Comparison of ENCODE assay signal across 18 cellular contexts in genomic region chr1:205843031-205843859, GRCh38. TPM values are rescaled to one million over a fixed set of nuclear protein-coding genes. Genes with fewer than 3 reads are reported as not detected.
DNase-seq lines count a peak whose midpoint lies in the region; ATAC-seq, FAIRE-seq and TF ChIP-seq lines count a peak whose summit lies in the region.
"Had no signal": no experiment of that assay in that cellular context is flagged by ENCODE, and none has a peak within 500 bp of the region (broad histone marks: within the 10 kb centered on the region; RNA-seq: fewer than 3 reads in every experiment).

No MANE protein-coding gene starts in this region.

- ATAC-seq in HepG2 (no peak), pancreas (peak; percentile 77 to 91 (median 88)), GM18519 (IDR thresholded peaks at IDR 0.05; ENCODE audit: low FRiP score, unreplicated experiment) (no peak)
- ATAC-seq: A549, PC-3 had no signal

- H3K27me3 ChIP-seq in liver (ENCODE audit: control insufficient read depth in 4 of 4, insufficient read depth in 4 of 4, low read length in 3 of 4) = no peaks in the 10 kb centered on the region
- H3K27me3 ChIP-seq in HepG2 (ENCODE audit: control insufficient read depth in 1 of 2, insufficient read depth in 2 of 2, low read length in 2 of 2) = peaks cover 7 to 8% of the 10 kb centered on the region in 2 experiments; a peak in 3 of 5 replicates
- H3K27me3 ChIP-seq in pancreas = no peaks in the 10 kb centered on the region
- H3K27me3 ChIP-seq in spleen (replicated peaks in 1 of 7) = no peaks in the 10 kb centered on the region
- H3K27me3 ChIP-seq in Karpas-422 (ENCODE audit: low read length) = no peaks in the 10 kb centered on the region
- H3K27me3 ChIP-seq: SJSA1 had no signal

- POLR2A ChIA-PET in HepG2 (lab: Yijun Ruan, JAX) = no interaction called here

- no peak for TF ChIP-seq POLR2A in HepG2 (IDR thresholded peaks at IDR 0.05; ENCODE audit: insufficient read depth in 1 of 2, low read depth in 2 of 2, low read length in 2 of 2)
- TF ChIP-seq POLR2A in spleen (IDR thresholded peaks at IDR 0.05) = no peak

- H3K4me3 ChIP-seq in liver (ENCODE audit: low read depth in 1 of 3, low read length in 3 of 3) = no peak overlapping the region
- H3K4me3 ChIP-seq in HepG2 (replicated peaks in 1 of 3; ENCODE audit: insufficient read depth in 1 of 3, low read depth in 2 of 3, low read length in 3 of 3) = no peak overlapping the region
- no peak overlapping the region for H3K4me3 ChIP-seq in pancreas
- no peak overlapping the region for H3K4me3 ChIP-seq in spleen
- no peak overlapping the region for H3K4me3 ChIP-seq in Karpas-422 (ENCODE audit: low read length)
- H3K4me3 ChIP-seq: A549, SJSA1 had no signal

- H3K79me2 ChIP-seq in HepG2 (ENCODE audit: insufficient read depth, low read length) = no peaks in the 10 kb centered on the region
- H3K79me2 ChIP-seq in Karpas-422 (ENCODE audit: low read length) = no peaks in the 10 kb centered on the region

- H3K4me2 ChIP-seq in HepG2 (ENCODE audit: low read depth, low read length) (no peak overlapping the region), Karpas-422 (ENCODE audit: low read depth, low read length, poor library complexity, severe bottlenecking) (no peak overlapping the region)
- H3K4me2 ChIP-seq: A549 had no signal

- no peak for DNase-seq in HepG2 (ENCODE audit: low spot score)
- peak; percentile 33 for DNase-seq in cerebellar cortex (ENCODE audit: low spot score)
- peak in 4 of 6 donors; percentile 40 to 51 (median 46) for DNase-seq in pancreas
- no peak for DNase-seq in spleen
- DNase-seq in COLO829 (ENCODE audit: low spot score) = no peak
- no peak for DNase-seq in Karpas-422
- DNase-seq: Calu3, Kasumi-1, NCI-H1436 treated with DMSO at 0.1 percent for 48 hours, NCI-H2081, NCI-H2227 treated with DMSO at 0.1 percent for 48 hours, NCI-H526, PC-3 had no signal

- no peaks in the 10 kb centered on the region for H3K9me2 ChIP-seq in Karpas-422 (replicated peaks; ENCODE audit: insufficient read depth, low read length)

- FAIRE-seq in HepG2 (lab: Jason Lieb, UNC) (no peak), pancreas (lab: Jason Lieb, UNC) (no peak)
- FAIRE-seq: A549, H54 had no signal

- CTCF ChIA-PET in HepG2 (lab: Yijun Ruan, JAX; ENCODE audit: low intra/inter-chr PET ratio, low total read pairs) = no interaction called here

- WGBS in liver = 49% methylated on average over 3 of the region's 3 CpGs
- WGBS in HepG2 (ENCODE audit: low lambda C conversion rate) = 58% methylated on average over 3 of the region's 3 CpGs
- WGBS in pancreas, 2 donors = 39 to 40% methylated on average over 3 of the region's 3 CpGs
- 88 to 97% (median 93%) methylated on average over 3 of the region's 3 CpGs for WGBS in spleen, 5 donors

- peaks cover 0 to 16% (median 10%) of the 10 kb centered on the region in 4 donors for H3K4me1 ChIP-seq in liver (ENCODE audit: control insufficient read depth in 4 of 4, insufficient read depth in 4 of 4, low read length in 3 of 4)
- no peaks in the 10 kb centered on the region for H3K4me1 ChIP-seq in HepG2 (ENCODE audit: insufficient read depth, low read length)
- peaks cover 8 to 20% (median 13%) of the 10 kb centered on the region in 3 donors for H3K4me1 ChIP-seq in pancreas
- peaks cover 0 to 7% (median 0%) of the 10 kb centered on the region in 6 donors for H3K4me1 ChIP-seq in spleen
- no peaks in the 10 kb centered on the region for H3K4me1 ChIP-seq in Karpas-422 (ENCODE audit: low read length)

- no peaks in the 10 kb centered on the region for H3K36me3 ChIP-seq in liver (ENCODE audit: control insufficient read depth in 4 of 4, insufficient read depth in 3 of 4, low read depth in 1 of 4, low read length in 3 of 4)
- no peaks in the 10 kb centered on the region for H3K36me3 ChIP-seq in HepG2 (replicated peaks in 1 of 2; ENCODE audit: control insufficient read depth in 1 of 2, insufficient read depth in 2 of 2, low read length in 2 of 2)
- H3K36me3 ChIP-seq in pancreas = no peaks in the 10 kb centered on the region
- H3K36me3 ChIP-seq in spleen = no peaks in the 10 kb centered on the region
- H3K36me3 ChIP-seq in Karpas-422 (ENCODE audit: insufficient read depth, low read length) = no peaks in the 10 kb centered on the region
- H3K36me3 ChIP-seq: SJSA1 had no signal

- H3K9me3 ChIP-seq in liver (ENCODE audit: control insufficient read depth in 4 of 4, low read length in 3 of 4) (no peaks in the 10 kb centered on the region), HepG2 (ENCODE audit: low read length) (no peaks in the 10 kb centered on the region), pancreas (no peaks in the 10 kb centered on the region), spleen (no peaks in the 10 kb centered on the region), Karpas-422 (ENCODE audit: low read length) (no peaks in the 10 kb centered on the region)
- H3K9me3 ChIP-seq: A549, SJSA1 had no signal

- in situ Hi-C loops in HepG2 (cut with HindIII; ENCODE audit: extremely low pct_ligation_motif_present, low pct_unique_long_range_greater_than_20kb) = no loop called here

- BruUV-seq in HepG2 (replicated peaks; lab: Mats Ljungman, UMichigan) = no TSS peak

- intact Hi-C loops in HepG2 (cut with micrococcal nuclease; ENCODE audit: unreplicated experiment) = no loop called here
- intact Hi-C loops in pancreas (cut with DNase I) = no loop called here
- intact Hi-C loops in spleen (cut with DNase I; ENCODE audit: low total_unique reads) = no loop called here

- TF ChIP-seq CTCF in liver (IDR thresholded peaks at IDR 0.05; ENCODE audit: low read depth, low read length, missing input control) (no peak), HepG2 (CRISPR knock-in tag; IDR thresholded peaks at IDR 0.05) (no peak), pancreas (IDR thresholded peaks at IDR 0.05) (no peak), spleen (IDR thresholded peaks at IDR 0.05 in 8 of 11, conservative IDR thresholded peaks at IDR 0.05 in 3 of 11) (no peak)

- H2AFZ ChIP-seq in HepG2 (ENCODE audit: low read length) (no peak overlapping the region), Karpas-422 (ENCODE audit: low read length) (no peak overlapping the region)

- H3K9ac ChIP-seq in liver (ENCODE audit: low read depth in 1 of 2, low read length in 2 of 2) (no peak overlapping the region), HepG2 (ENCODE audit: insufficient read depth, low read depth, low read length) (no peak overlapping the region), Karpas-422 (ENCODE audit: low read length) (no peak overlapping the region)

- TF ChIP-seq RAD21 in liver (IDR thresholded peaks at IDR 0.05) (peak; percentile 40 to 51), HepG2 (CRISPR knock-in tag; IDR thresholded peaks at IDR 0.05) (no peak)

- H4K20me1 ChIP-seq in HepG2 (ENCODE audit: insufficient read depth, low read length) (no peaks in the 10 kb centered on the region), Karpas-422 (ENCODE audit: insufficient read depth, low read depth, low read length) (no peaks in the 10 kb centered on the region)

- TF ChIP-seq EP300 in HepG2 (IDR thresholded peaks at IDR 0.05; ENCODE audit: low read depth in 2 of 2, low read length in 2 of 2) (no peak), HepG2 (CRISPR knock-in tag; IDR thresholded peaks at IDR 0.05; ENCODE audit: borderline replicate concordance) (no peak)

- H3K27ac ChIP-seq in liver (ENCODE audit: low read depth in 1 of 2, low read length in 2 of 2) (peak overlapping the region; percentile 59 to 66), HepG2 (ENCODE audit: extremely low read length, insufficient read depth, low read length) (no peak overlapping the region), pancreas (peak overlapping the region in 2 of 4 donors; percentile 2 to 63), spleen (no peak overlapping the region), Karpas-422 (ENCODE audit: low read length) (no peak overlapping the region)
- H3K27ac ChIP-seq: A549, SJSA1 had no signal

RNA-seq across cellular contexts. Expression of gene PM20D1, which starts 6.7 kb away (rescaled TPM):
- under 1 TPM; under 0.01 to 0.14 TPM for total RNA-seq in liver
- polyA plus RNA-seq in liver = under 1 TPM; 0.29 to 0.30 TPM
- total RNA-seq in HepG2 (2016; rRNA removed; fragmentation: Illumina TruSeq; extraction: Trizol) = not detected in 2 replicates
- total RNA-seq in HepG2 (2016; cell fraction: cytosol; rRNA removed; fragmentation: Illumina TruSeq; extraction: Trizol; ENCODE audit: low read depth) = not detected in 2 replicates
- total RNA-seq in HepG2 (2016; cell fraction: insoluble cytoplasmic fraction; rRNA removed; fragmentation: Illumina TruSeq; extraction: Trizol) = not detected in 2 replicates
- not detected in 2 replicates for total RNA-seq in HepG2 (2016; cell fraction: membrane; rRNA removed; fragmentation: Illumina TruSeq; extraction: Trizol)
- total RNA-seq in HepG2 (2016; cell fraction: nucleus; rRNA removed; fragmentation: Illumina TruSeq; extraction: Trizol) = not detected in 2 replicates
- not detected in 2 replicates for polyA plus RNA-seq in HepG2 (2011; rRNA removed)
- polyA plus RNA-seq in HepG2 (2011; cell fraction: cytosol; rRNA removed) = not detected in 2 replicates
- not detected in 2 replicates for polyA plus RNA-seq in HepG2 (2011; cell fraction: nucleus; rRNA removed)
- polyA plus RNA-seq in HepG2 (2012) = not detected in 2 replicates
- not detected in 2 replicates for polyA plus RNA-seq in HepG2 (2016; cell fraction: cytosol; fragmentation: Illumina TruSeq; extraction: Trizol; ENCODE audit: low read depth)
- polyA plus RNA-seq in HepG2 (2016; cell fraction: insoluble cytoplasmic fraction; fragmentation: Illumina TruSeq; extraction: Trizol; ENCODE audit: low read depth) = not detected in 2 replicates
- not detected in 2 replicates for polyA plus RNA-seq in HepG2 (2016; cell fraction: membrane; fragmentation: Illumina TruSeq; extraction: Trizol; ENCODE audit: low read depth)
- not detected in 2 replicates for polyA plus RNA-seq in HepG2 (2016; cell fraction: nucleus; fragmentation: Illumina TruSeq; extraction: Trizol; ENCODE audit: insufficient read depth, low read depth)
- polyA minus RNA-seq in HepG2 (2011; rRNA and poly(A)+ RNA removed; ENCODE audit: low replicate concordance) = not detected in 2 replicates
- polyA minus RNA-seq in HepG2 (2011; cell fraction: cytosol; rRNA and poly(A)+ RNA removed) = not detected in 2 replicates
- polyA minus RNA-seq in HepG2 (2011; cell fraction: nucleus; rRNA and poly(A)+ RNA removed) = not detected in 2 replicates
- total RNA-seq in pancreas = 10 to 100 TPM; 19.1 to 54.6 (median 24.1) TPM
- polyA plus RNA-seq in pancreas = 10 to 100 TPM in 1 of 2 donors, 1 to 10 TPM in 1; 5.6 to 15.8 TPM
- total RNA-seq in spleen = 1 to 10 TPM in 5 of 7 donors, under 1 TPM in 2; 0.28 to 2.9 (median 1.8) TPM
- polyA plus RNA-seq in spleen = under 1 TPM in 2 of 3 donors, not detected in 1; 0.38 to 0.53 TPM
- 0.11 TPM in 1 of 2 replicates, not detected in the other for total RNA-seq in Karpas-422 (2014; rRNA removed; shearing (Covaris generic); ENCODE audit: low replicate concordance)
- total RNA-seq: PC-3, SJSA1 had no signal
- polyA plus RNA-seq: A549 had no signal

RNA-seq across cellular contexts. Expression of gene SLC41A1, which starts 30.2 kb away (rescaled TPM):
- total RNA-seq in liver (1 to 10 TPM; 5.5 to 9.1 TPM), HepG2 (2016; rRNA removed; fragmentation: Illumina TruSeq; extraction: Trizol) (1.3 and 2.2 TPM in 2 replicates), pancreas (10 to 100 TPM; 27.7 to 57.7 (median 41.1) TPM), spleen (10 to 100 TPM; 17.3 to 29.0 (median 22.9) TPM)
- polyA plus RNA-seq in liver (1 to 10 TPM; 2.6 to 2.7 TPM), HepG2 (2011; rRNA removed) (4.2 and 4.6 TPM in 2 replicates), pancreas (10 to 100 TPM; 20.7 to 27.4 TPM), spleen (1 to 10 TPM; 4.1 to 7.5 (median 5.8) TPM)
- 0.26 and 0.30 TPM in 2 replicates for total RNA-seq in HepG2 (2016; cell fraction: cytosol; rRNA removed; fragmentation: Illumina TruSeq; extraction: Trizol; ENCODE audit: low read depth)
- 1.7 TPM in 2 replicates for total RNA-seq in HepG2 (2016; cell fraction: insoluble cytoplasmic fraction; rRNA removed; fragmentation: Illumina TruSeq; extraction: Trizol)
- 1.1 and 1.3 TPM in 2 replicates for total RNA-seq in HepG2 (2016; cell fraction: membrane; rRNA removed; fragmentation: Illumina TruSeq; extraction: Trizol)
- 1.4 and 1.9 TPM in 2 replicates for total RNA-seq in HepG2 (2016; cell fraction: nucleus; rRNA removed; fragmentation: Illumina TruSeq; extraction: Trizol)
- 2.6 and 2.8 TPM in 2 replicates for polyA plus RNA-seq in HepG2 (2011; cell fraction: cytosol; rRNA removed)
- polyA plus RNA-seq in HepG2 (2011; cell fraction: nucleus; rRNA removed) = 4.2 and 4.5 TPM in 2 replicates
- polyA plus RNA-seq in HepG2 (2012) = 2.7 and 3.9 TPM in 2 replicates
- 0.12 and 0.17 TPM in 2 replicates for polyA plus RNA-seq in HepG2 (2016; cell fraction: cytosol; fragmentation: Illumina TruSeq; extraction: Trizol; ENCODE audit: low read depth)
- 2.1 and 2.5 TPM in 2 replicates for polyA plus RNA-seq in HepG2 (2016; cell fraction: insoluble cytoplasmic fraction; fragmentation: Illumina TruSeq; extraction: Trizol; ENCODE audit: low read depth)
- 1.3 and 1.4 TPM in 2 replicates for polyA plus RNA-seq in HepG2 (2016; cell fraction: membrane; fragmentation: Illumina TruSeq; extraction: Trizol; ENCODE audit: low read depth)
- 2.8 and 4.2 TPM in 2 replicates for polyA plus RNA-seq in HepG2 (2016; cell fraction: nucleus; fragmentation: Illumina TruSeq; extraction: Trizol; ENCODE audit: insufficient read depth, low read depth)
- 5.4 and 35.6 TPM in 2 replicates for polyA minus RNA-seq in HepG2 (2011; rRNA and poly(A)+ RNA removed; ENCODE audit: low replicate concordance)
- 1.5 and 2.0 TPM in 2 replicates for polyA minus RNA-seq in HepG2 (2011; cell fraction: cytosol; rRNA and poly(A)+ RNA removed)
- 2.4 and 2.6 TPM in 2 replicates for polyA minus RNA-seq in HepG2 (2011; cell fraction: nucleus; rRNA and poly(A)+ RNA removed)
- 5.1 and 8.7 TPM in 2 replicates for total RNA-seq in Karpas-422 (2014; rRNA removed; shearing (Covaris generic); ENCODE audit: low replicate concordance)

Comparison
In these comparisons a context has a peak if more than half of its experiments do, and no peak if none do; other contexts are left out.
1. H3K27ac ChIP-seq: peak in liver (2 of 2); none in HepG2 (single experiment), spleen (0 of 8) and Karpas-422 (single experiment).
2. ATAC-seq: peak in pancreas (4 of 4); none in HepG2 (single experiment) and GM18519 (single experiment).
3. DNase-seq: peak in cerebellar cortex (single experiment) and pancreas (4 of 6); none in HepG2 (single experiment), spleen (single experiment), COLO829 (single experiment) and Karpas-422 (single experiment).
4. RNA of gene PM20D1, which starts 6.7 kb away (total RNA-seq): 19.1 to 54.6 TPM in pancreas; 0.28 to 2.9 TPM in spleen, under 0.01 to 0.14 TPM in liver, not detected in HepG2 and 0.11 TPM in Karpas-422; every median in the first group is over 4 times any median in the second.